ENCODE assay signal across 8 cellular contexts in genomic region chr1:23867953-23868847, GRCh38. TPM values are rescaled to one million over a fixed set of nuclear protein-coding genes. Genes with fewer than 3 reads are reported as not detected.
A peak's percentile ranks its signal among the peaks of the same experiment; 100 is the strongest.
DNase-seq lines count a peak whose midpoint lies in the region; ATAC-seq, FAIRE-seq and TF ChIP-seq lines count a peak whose summit lies in the region.

TSS of gene FUCA1 (minus strand) at chr1:23868290. CDS start at chr1:23868286, 4 bp downstream.

- H3K27me3 Mint-ChIP-seq in activated B cell treated with CpG ODN at 0.5 μM for 24 hours, result no peaks in the 10 kb centered on the region

- CTCF ChIA-PET in activated B cell treated with CpG ODN at 0.5 μM for 24 hours (lab: Charles Lee), result interaction anchor here (1.0 to 3.5 kb wide), 6 partner anchors 11 to 96 kb away, joined by 3 to 23 read pairs (median 5); partner anchors contain the start of gene CNR2

- peaks cover 36% of the 10 kb centered on the region for H3K4me1 Mint-ChIP-seq in activated B cell treated with CpG ODN at 0.5 μM for 24 hours

- intact Hi-C loops in activated B cell treated with CpG ODN at 0.5 μM for 24 hours (cut with micrococcal nuclease), result loop anchor here (1.0 to 2.0 kb wide), 8 partner anchors 20 to 96 kb away; partner anchors contain the start of genes HMGCL and PNRC2

- H3K9me3 Mint-ChIP-seq in activated B cell treated with CpG ODN at 0.5 μM for 24 hours, result no peaks in the 10 kb centered on the region

- ATAC-seq in GM18870 (IDR thresholded peaks at IDR 0.05; ENCODE audit: unreplicated experiment) (peak; percentile 55), HG03135 (IDR thresholded peaks at IDR 0.05; ENCODE audit: unreplicated experiment) (peak; percentile 88), activated B cell treated with CpG ODN at 0.5 μM for 24 hours (ENCODE audit: low read depth) (peak; percentile 97)

- peak; percentile 94 for DNase-seq in AG08395 (ENCODE audit: low spot score)
- DNase-seq in NCI-H2196 treated with DMSO at 0.1 percent for 48 hours (lab: John Stamatoyannopoulos, UW; ENCODE audit: unreplicated experiment), result peak; percentile 91
- DNase-seq in activated B cell treated with CpG ODN at 0.5 μM for 24 hours, result peak; percentile 92
- peak; percentile 94 for DNase-seq in central memory CD4-positive, alpha-beta T cell
- DNase-seq in stimulated activated CD4-positive, alpha-beta T cell treated with anti-CD3 and anti-CD28 coated beads, Interleukin-12 subunit alpha, Interleukin-12 subunit beta, amount 100 ng/mL, for 4 hours, result peak; percentile 90

- FAIRE-seq in islet of Langerhans (lab: Jason Lieb, UNC), result peak; percentile 87

- peak within 1 kb of the TSS; percentile 84 for H3K4me3 Mint-ChIP-seq in activated B cell treated with CpG ODN at 0.5 μM for 24 hours

- peak within 1 kb of the TSS; percentile 87 for H3K27ac Mint-ChIP-seq in activated B cell treated with CpG ODN at 0.5 μM for 24 hours

- POLR2A ChIA-PET in activated B cell treated with CpG ODN at 0.5 μM for 24 hours (lab: Charles Lee), result interaction anchor here (0.6 to 3.4 kb wide), 9 partner anchors 20 to 79 kb away, joined by 3 to 20 read pairs (median 8); partner anchors contain the start of gene CNR2

- TF ChIP-seq CTCF in activated B cell treated with CpG ODN at 0.5 μM for 24 hours (IDR thresholded peaks at IDR 0.05), result no peak

- peaks cover 25% of the 10 kb centered on the region for H3K36me3 Mint-ChIP-seq in activated B cell treated with CpG ODN at 0.5 μM for 24 hours (ENCODE audit: low read depth)

RNA-seq across cellular contexts. Expression of gene FUCA1, which starts in this region (rescaled TPM):
- total RNA-seq in activated B cell treated with CpG ODN at 0.5 μM for 24 hours, result 9.5 and 10.7 TPM in 2 replicates

Comparison
In these comparisons a context has a peak if more than half of its experiments do, and no peak if none do; other contexts are left out.
1. Peak in every context shown above with its lines: DNase-seq and ATAC-seq.